In the genomic region with DNA sequence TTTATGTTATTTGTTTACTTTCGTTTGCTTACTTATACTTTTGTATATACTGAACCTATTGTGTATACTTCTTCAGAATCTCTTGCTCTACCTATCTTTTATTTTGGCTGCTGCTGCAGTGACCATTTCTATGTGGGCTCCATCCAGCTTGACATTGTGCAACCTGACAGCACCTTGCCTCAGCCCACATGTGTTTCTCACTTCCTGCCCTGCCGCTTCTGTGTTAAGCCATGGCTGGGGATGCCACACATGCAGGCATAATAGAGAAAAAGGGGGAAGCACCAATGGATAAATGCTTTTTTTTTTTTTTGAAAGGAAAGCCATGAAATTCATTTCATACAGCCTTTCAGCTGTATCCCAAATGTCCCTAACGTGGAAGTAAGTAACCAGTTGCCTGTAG, we compare ENCODE assay signal across 1 cellular context.
TF ChIP-seq lines count a peak whose summit lies in the region.

No MANE protein-coding gene starts in this region.

TF ChIP-seq in H1, 55 proteins besides CTCF, POLR2A, EP300 and RAD21:
- TF ChIP-seq CEBPB (IDR thresholded peaks at IDR 0.05; ENCODE audit: low read depth, low read length) (peak; percentile 50; the same call in 1 of the 2 replicates), BCL11A (IDR thresholded peaks at IDR 0.05; ENCODE audit: low read depth in 2 of 2, low read length in 2 of 2) (no peak)
TF ChIP-seq in H1: peak in this region for 1.
